Comparison of ENCODE assay signal across 1 cellular context in genomic region chr5:112915831-112916230, GRCh38.
TF ChIP-seq lines count a peak whose summit lies in the region.

No MANE protein-coding gene starts in this region.

TF ChIP-seq in HepG2, 621 proteins besides CTCF, POLR2A, EP300 and RAD21 (continued from another document):
- TF ChIP-seq MBNL3 (CRISPR knock-in tag; conservative IDR thresholded peaks at IDR 0.05), result no peak
- no peak for TF ChIP-seq NCOR1 (IDR thresholded peaks at IDR 0.05; ENCODE audit: borderline replicate concordance, low read length)
- no peak for TF ChIP-seq LRRFIP1 (CRISPR knock-in tag; conservative IDR thresholded peaks at IDR 0.05)
- TF ChIP-seq MZF1 (CRISPR knock-in tag; IDR thresholded peaks at IDR 0.05; ENCODE audit: borderline replicate concordance), result no peak
- TF ChIP-seq PLRG1 (conservative IDR thresholded peaks at IDR 0.05), result no peak
- no peak for TF ChIP-seq ZFX (CRISPR knock-in tag; IDR thresholded peaks at IDR 0.05; ENCODE audit: low read depth)
- no peak for TF ChIP-seq MAFG (CRISPR knock-in tag; IDR thresholded peaks at IDR 0.05)
- TF ChIP-seq ETS1 (CRISPR knock-in tag; IDR thresholded peaks at IDR 0.05), result no peak
- no peak for TF ChIP-seq ZSCAN21 (CRISPR knock-in tag; IDR thresholded peaks at IDR 0.05; ENCODE audit: borderline replicate concordance)
- no peak for TF ChIP-seq RFX1 (IDR thresholded peaks at IDR 0.05)
- no peak for TF ChIP-seq ZBTB40 (IDR thresholded peaks at IDR 0.05)
- no peak for TF ChIP-seq ZBTB40 (CRISPR knock-in tag; IDR thresholded peaks at IDR 0.05)
- TF ChIP-seq ZNF180 (CRISPR knock-in tag; IDR thresholded peaks at IDR 0.05; ENCODE audit: borderline replicate concordance, low read depth), result no peak
